20 cellular contexts compared by ENCODE assay signal in the genomic region with DNA sequence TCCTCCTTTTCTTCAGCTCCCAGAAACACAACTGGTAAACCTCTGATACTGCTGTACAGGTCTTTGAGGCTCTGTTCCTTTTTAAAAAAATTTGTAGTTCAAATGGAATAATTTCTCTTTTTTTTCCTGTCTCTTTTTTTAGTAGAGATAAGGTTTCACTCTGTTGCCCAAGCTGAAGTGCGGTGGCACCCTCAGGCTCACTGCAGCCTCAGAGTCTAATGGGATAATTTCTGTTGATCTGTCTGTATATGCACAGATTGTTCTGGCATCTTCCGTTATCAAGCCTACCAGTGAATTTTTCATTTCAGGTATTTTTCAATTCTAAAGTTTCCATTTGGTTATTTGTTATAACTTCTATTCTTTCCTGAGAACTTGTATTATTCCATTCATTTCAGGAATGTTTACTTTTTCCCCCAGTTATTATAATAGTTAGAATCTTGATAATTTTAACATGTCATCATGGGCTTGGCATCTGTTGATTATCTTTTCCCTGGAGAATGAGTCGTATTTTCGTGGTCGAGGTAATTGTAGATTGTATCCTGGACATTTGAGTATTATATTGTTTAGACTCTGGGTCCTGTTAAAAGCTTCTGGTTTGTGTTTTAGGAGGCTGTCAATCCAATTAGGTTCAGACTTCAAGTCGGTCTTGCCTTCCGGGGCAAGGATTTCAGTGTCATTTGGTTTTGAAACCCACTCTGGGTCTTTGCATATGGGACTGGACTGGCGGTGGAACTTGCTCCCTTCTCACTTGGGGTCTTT. TPM values are rescaled to one million over a fixed set of nuclear protein-coding genes. Genes with fewer than 3 reads are reported as not detected.
DNase-seq lines count a peak whose midpoint lies in the region; ATAC-seq and TF ChIP-seq lines count a peak whose summit lies in the region.
"Had no signal": no experiment of that assay in that cellular context is flagged by ENCODE, and none has a peak within 500 bp of the region (broad histone marks: within the 10 kb centered on the region; RNA-seq: fewer than 3 reads in every experiment).

No MANE protein-coding gene starts in this region.

- no peak for ATAC-seq in GM23338
- no peak for ATAC-seq in HG02938 (IDR thresholded peaks at IDR 0.05; ENCODE audit: unreplicated experiment)
- ATAC-seq: K562, left cardiac atrium, mucosa of descending colon, Panc1, right lobe of liver had no signal

- no peak overlapping the region for H3K4me3 Mint-ChIP-seq in GM23338
- no peak overlapping the region for H3K4me3 Mint-ChIP-seq in CD4-positive, alpha-beta memory T cell

- peaks cover 5% of the 10 kb centered on the region; the same call in 1 of the 2 replicates for H4K20me1 ChIP-seq in GM23338 (replicated peaks; ENCODE audit: insufficient read depth)

- H3K9me3 ChIP-seq in AG04450 (ENCODE audit: control insufficient read depth, insufficient read depth, low read length) = no peaks in the 10 kb centered on the region
- no peaks in the 10 kb centered on the region for H3K9me3 ChIP-seq in CD4-positive, alpha-beta memory T cell (ENCODE audit: control insufficient read depth in 1 of 2, low read length in 2 of 2)
- H3K9me3 ChIP-seq: mucosa of descending colon, right lobe of liver had no signal

- no peak for DNase-seq in AG04450 (ENCODE audit: low read depth, low spot score)
- DNase-seq in GM23338 (ENCODE audit: low spot score) = no peak
- peak; percentile 90 for DNase-seq in SK-N-DZ (ENCODE audit: low spot score)
- peak; percentile 41 for DNase-seq in fibroblast of villous mesenchyme (ENCODE audit: low read depth)
- no peak for DNase-seq in kidney glomerular epithelial cell (lab: John Stamatoyannopoulos, UW)
- DNase-seq in CD4-positive, alpha-beta memory T cell = no peak
- no peak for DNase-seq in effector CD4-positive, alpha-beta T cell
- DNase-seq: aorta; hippocampal formation; left cardiac atrium; mucosa of descending colon; NCI-H1105; NCI-H748 treated with DMSO at 0.1 percent for 48 hours; nucleus accumbens; right lobe of liver; stimulated activated CD4-positive, alpha-beta T cell treated with anti-CD3 and anti-CD28 coated beads, Interleukin-2, amount 100 ng/mL, for 24 hours; SW 1271 had no signal

- H3K27me3 ChIP-seq in AG04450 (ENCODE audit: control insufficient read depth, insufficient read depth, low read length) (no peaks in the 10 kb centered on the region), GM23338 (ENCODE audit: insufficient read depth) (no peaks in the 10 kb centered on the region)
- H3K27me3 ChIP-seq in CD4-positive, alpha-beta memory T cell (ENCODE audit: insufficient read depth, low read length) = no peaks in the 10 kb centered on the region
- H3K27me3 ChIP-seq: right lobe of liver had no signal

- peak overlapping the region; percentile 47 for H3K27ac ChIP-seq in AG04450 (ENCODE audit: low read depth, low read length)
- no peak overlapping the region for H3K27ac ChIP-seq in GM23338 (ENCODE audit: low read depth)
- no peak overlapping the region for H3K27ac ChIP-seq in CD4-positive, alpha-beta memory T cell (ENCODE audit: low read depth, low read length)

- no peak overlapping the region for H3K4me2 ChIP-seq in GM23338

- no peaks in the 10 kb centered on the region for H3K4me1 Mint-ChIP-seq in GM23338
- peaks cover 4 to 13% (median 8%) of the 10 kb centered on the region in 4 donors for H3K4me1 Mint-ChIP-seq in CD4-positive, alpha-beta memory T cell

- no peaks in the 10 kb centered on the region for H3F3A ChIP-seq in GM23338 (replicated peaks; ENCODE audit: low read depth)

- no peak overlapping the region for H3K4me3 ChIP-seq in AG04450 (ENCODE audit: low read depth, low read length)
- H3K4me3 ChIP-seq in GM23338 = no peak overlapping the region
- H3K4me3 ChIP-seq in fibroblast of villous mesenchyme (ENCODE audit: low read depth, low read length) = no peak overlapping the region
- H3K4me3 ChIP-seq in CD4-positive, alpha-beta memory T cell (ENCODE audit: low read length in 2 of 2) = no peak overlapping the region
- H3K4me3 ChIP-seq: K562, mucosa of descending colon, right lobe of liver had no signal

- CTCF ChIA-PET in AG04450 (lab: Charles Lee) = interaction anchor here (0.5 to 2.6 kb wide), 5 partner anchors 65 to 420 kb away, joined by 3 to 8 read pairs (median 3); no protein-coding TSS in a partner anchor
- CTCF ChIA-PET in CD4-positive, alpha-beta memory T cell (lab: Charles Lee; ENCODE audit: partially characterized antibody) = interaction anchor here (0.7 kb wide), 1 partner anchor 12 kb away, joined by 6 read pairs; no protein-coding TSS in a partner anchor

- no peaks in the 10 kb centered on the region for H3K9me2 ChIP-seq in GM23338 (ENCODE audit: insufficient read depth)

- peaks cover 2% of the 10 kb centered on the region for H3K27me3 Mint-ChIP-seq in GM23338 (ENCODE audit: insufficient read depth, low read depth, poor library complexity)
- no peaks in the 10 kb centered on the region for H3K27me3 Mint-ChIP-seq in CD4-positive, alpha-beta memory T cell

- H3K36me3 ChIP-seq in GM23338 (ENCODE audit: insufficient read depth) = peaks cover 41% of the 10 kb centered on the region
- H3K36me3 ChIP-seq in CD4-positive, alpha-beta memory T cell (ENCODE audit: insufficient read depth, low read length) = peaks cover 41% of the 10 kb centered on the region

- no peak overlapping the region for H2AFZ ChIP-seq in GM23338

- H3K36me3 Mint-ChIP-seq in GM23338 (ENCODE audit: low read depth) = peaks cover 48% of the 10 kb centered on the region
- peaks cover 67 to 76% of the 10 kb centered on the region in 2 donors for H3K36me3 Mint-ChIP-seq in CD4-positive, alpha-beta memory T cell

- no peaks in the 10 kb centered on the region for H3K4me1 ChIP-seq in GM23338 (ENCODE audit: insufficient read depth)
- H3K4me1 ChIP-seq in CD4-positive, alpha-beta memory T cell (ENCODE audit: insufficient read depth, low read length) = no peaks in the 10 kb centered on the region

- intact Hi-C loops in CD4-positive, alpha-beta memory T cell (cut with micrococcal nuclease) = no loop called here

- POLR2A ChIA-PET in AG04450 (lab: Yijun Ruan, JAX) = interaction anchor here (0.6 to 1.0 kb wide), 2 partner anchors 25 to 48 kb away, joined by 4 to 5 read pairs; partner anchors contain the start of gene CRCP
- POLR2A ChIA-PET in CD4-positive, alpha-beta memory T cell (lab: Charles Lee; ENCODE audit: partially characterized antibody) = no interaction called here

- H3K27ac Mint-ChIP-seq in GM23338 = peak overlapping the region; percentile 52
- no peak overlapping the region for H3K27ac Mint-ChIP-seq in CD4-positive, alpha-beta memory T cell

- no peak for TF ChIP-seq CTCF in AG04450 (IDR thresholded peaks at IDR 0.05; ENCODE audit: low read depth, low read length)
- TF ChIP-seq CTCF in GM23338 (conservative IDR thresholded peaks at IDR 0.05; ENCODE audit: low read depth in 2 of 2) = no peak
- TF ChIP-seq CTCF in fibroblast of villous mesenchyme (IDR thresholded peaks at IDR 0.05; ENCODE audit: insufficient read depth, low read depth, low read length) = no peak

- H3K79me2 ChIP-seq in GM23338 (replicated peaks; ENCODE audit: insufficient read depth) = no peaks in the 10 kb centered on the region; the same call in 1 of the 2 replicates

- no peaks in the 10 kb centered on the region; the same call in 2 of the 3 replicates for H3K9me3 Mint-ChIP-seq in GM23338
- H3K9me3 Mint-ChIP-seq in CD4-positive, alpha-beta memory T cell = no peaks in the 10 kb centered on the region

TF ChIP-seq in GM23338, 12 proteins besides CTCF, POLR2A, EP300 and RAD21:
- no peak for TF ChIP-seq JUNB (IDR thresholded peaks at IDR 0.05; ENCODE audit: unreplicated experiment)
- no peak for TF ChIP-seq EZH2 (IDR thresholded peaks at IDR 0.05; ENCODE audit: low read depth, unreplicated experiment)

RNA-seq across cellular contexts. Expression of gene CRCP, which starts 24.5 kb away (rescaled TPM):
- polyA plus RNA-seq in AG04450 (2011; rRNA removed) = 26.0 and 28.5 TPM in 2 replicates
- polyA minus RNA-seq in AG04450 (2011; rRNA and poly(A)+ RNA removed) = 42.5 and 46.2 TPM in 2 replicates
- 43.4 and 60.5 TPM in 2 replicates for total RNA-seq in GM23338 (2014; rRNA removed; shearing (Covaris generic))
- 24.1 and 36.1 TPM in 2 replicates for polyA plus RNA-seq in GM23338 (2016; fragmentation: Nextera tagmentation; extraction: Ambion mirVana)
- polyA plus RNA-seq in SK-N-DZ (2014; cell fraction: cytosol; rRNA removed) = 44.9 and 50.9 TPM in 2 replicates
- polyA plus RNA-seq in SK-N-DZ (2014; cell fraction: nucleus; rRNA removed) = 14.9 and 17.1 TPM in 2 replicates
- total RNA-seq in fibroblast of villous mesenchyme = 47.4 and 53.1 TPM in 2 replicates
- 10 to 100 TPM; 32.8 to 36.8 TPM for total RNA-seq in CD4-positive, alpha-beta memory T cell
- 10 to 100 TPM; 21.2 to 42.3 TPM for polyA plus RNA-seq in CD4-positive, alpha-beta memory T cell

Comparison
In these comparisons a context has a peak if more than half of its experiments do, and no peak if none do; other contexts are left out.
1. DNase-seq: peak in SK-N-DZ (single experiment) and fibroblast of villous mesenchyme (single experiment); none in AG04450 (single experiment), GM23338 (single experiment), kidney glomerular epithelial cell (single experiment), CD4-positive, alpha-beta memory T cell (0 of 5) and effector CD4-positive, alpha-beta T cell (single experiment).